ENCODE assay signal across 9 cellular contexts in the genomic region with DNA sequence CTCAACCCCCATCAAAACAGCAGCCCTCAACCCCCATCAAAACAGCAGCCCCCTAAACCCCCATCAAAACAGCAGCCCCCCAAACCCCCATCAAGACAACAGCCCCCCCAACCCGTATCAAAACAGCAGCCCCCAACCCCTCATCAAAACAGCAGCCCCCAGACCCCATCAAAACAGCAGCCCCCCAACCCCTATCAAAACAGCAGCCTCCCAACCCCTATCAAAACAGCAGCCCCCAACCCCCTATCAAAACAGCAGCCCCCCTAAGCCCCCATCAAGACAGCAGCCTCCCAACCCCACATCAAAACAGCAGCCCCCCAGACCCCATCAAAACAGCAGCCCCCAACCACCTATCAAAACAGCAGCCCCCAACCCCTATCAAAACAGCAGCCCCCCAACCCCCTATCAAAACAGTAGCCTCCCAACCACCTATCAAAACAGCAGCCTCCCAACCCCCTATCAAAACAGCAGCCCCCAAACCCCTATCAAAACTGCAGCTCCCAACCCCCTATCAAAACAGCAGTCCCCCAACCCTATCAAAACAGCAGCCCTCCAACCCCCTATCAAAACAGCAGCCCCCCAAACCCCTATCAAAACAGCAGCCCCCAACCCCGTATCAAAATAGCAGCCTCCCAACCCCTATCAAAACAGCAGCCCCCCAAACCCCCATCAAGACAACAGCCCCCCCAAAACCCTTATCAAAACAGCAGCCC. TPM values are rescaled to one million over a fixed set of nuclear protein-coding genes. Genes with fewer than 3 reads are reported as not detected.
A peak's percentile ranks its signal among the peaks of the same experiment; 100 is the strongest.
DNase-seq lines count a peak whose midpoint lies in the region; ATAC-seq lines count a peak whose summit lies in the region.
"Had no signal": no experiment of that assay in that cellular context is flagged by ENCODE, and none has a peak within 500 bp of the region (broad histone marks: within the 10 kb centered on the region; RNA-seq: fewer than 3 reads in every experiment).

No MANE protein-coding gene starts in this region.

- DNase-seq in activated effector memory CD4-positive, alpha-beta T cell treated with anti-CD3 and anti-CD28 coated beads, Interleukin-2, amount 50 U/mL, for 16 hours: peak; percentile 30
- DNase-seq in activated effector memory CD4-positive, alpha-beta T cell treated with Interleukin-2 at 50 U/mL for 16 hours: no peak
- DNase-seq in memory B cell (ENCODE audit: low spot score in 2 of 2) (no peak), NCI-H2227 treated with DMSO at 0.1 percent for 48 hours (lab: John Stamatoyannopoulos, UW) (no peak), pons (ENCODE audit: low spot score) (no peak)
- DNase-seq in activated CD8-positive, alpha-beta memory T cell treated with anti-CD3 and anti-CD28 coated beads, Interleukin-2, amount 50 U/mL, for 4 hours: no peak
- DNase-seq: NCI-H2171 had no signal

- peak overlapping the region; percentile 70 for H3K27ac ChIP-seq in angular gyrus (ENCODE audit: low read depth, low read length)
- peak overlapping the region; percentile 69 for H3K27ac ChIP-seq in temporal lobe (ENCODE audit: low read depth, low read length)

- peaks cover 4% of the 10 kb centered on the region for H3K27me3 Mint-ChIP-seq in memory B cell

- no peak for ATAC-seq in memory B cell (ENCODE audit: low read depth)

- no peak overlapping the region for H3K27ac Mint-ChIP-seq in memory B cell

- peak overlapping the region; percentile 61 for H3K4me3 Mint-ChIP-seq in memory B cell

- H3K4me1 Mint-ChIP-seq in memory B cell: no peaks in the 10 kb centered on the region

- H3K9me3 Mint-ChIP-seq in memory B cell: no peaks in the 10 kb centered on the region

- no peaks in the 10 kb centered on the region for H3K36me3 Mint-ChIP-seq in memory B cell

RNA-seq across cellular contexts. Expression of a gene that starts 1.2 kb away (rescaled TPM):
- total RNA-seq in temporal lobe: 12.5 TPM
